ENCODE assay signal across 25 cellular contexts in the genomic region with DNA sequence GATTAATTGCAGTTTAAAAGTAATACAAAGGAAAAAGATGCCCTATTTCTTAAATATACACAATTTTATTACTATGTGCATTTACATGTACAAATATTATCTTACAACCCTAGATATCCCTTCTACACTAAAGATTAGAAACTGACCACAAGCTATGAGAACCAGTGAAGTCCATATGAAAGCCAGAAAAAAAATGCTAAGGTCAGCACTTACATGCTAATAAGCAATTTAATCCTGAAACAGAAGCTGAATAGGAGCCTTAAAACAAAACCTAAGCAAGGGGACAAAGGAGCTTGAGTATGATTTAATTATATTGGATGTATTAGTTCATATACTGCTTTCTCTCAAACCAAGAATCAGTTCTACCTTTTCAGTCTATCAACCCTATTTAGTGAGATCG.
"Had no signal": no experiment of that assay in that cellular context is flagged by ENCODE, and none has a peak within 500 bp of the region (broad histone marks: within the 10 kb centered on the region; RNA-seq: fewer than 3 reads in every experiment).

No MANE protein-coding gene starts in this region.

- ATAC-seq: effector memory CD8-positive, alpha-beta T cell; esophagus mucosa; gastrocnemius medialis; heart right ventricle; left cardiac atrium; left lung; left ventricle myocardium superior; lower lobe of right lung; mucosa of descending colon had no signal

- H3K36me3 ChIP-seq: colonic mucosa, gastrocnemius medialis had no signal

- H3K4me3 ChIP-seq: colonic mucosa, esophagus squamous epithelium, gastrocnemius medialis, heart right ventricle, left lung, lower lobe of right lung, mucosa of descending colon had no signal

- H3K27ac ChIP-seq: colonic mucosa, epithelial cell of prostate, esophagus squamous epithelium, gastrocnemius medialis, heart right ventricle, left lung, lower lobe of right lung had no signal

- FAIRE-seq: endometrium, islet of Langerhans, keratinocyte had no signal

- H3K27me3 ChIP-seq: colonic mucosa, esophagus squamous epithelium, gastrocnemius medialis, heart right ventricle, left lung had no signal

- H3K4me1 ChIP-seq: colonic mucosa, esophagus squamous epithelium, gastrocnemius medialis, heart right ventricle, left lung, lower lobe of right lung had no signal

- H3K9me3 ChIP-seq: colonic mucosa, esophagus squamous epithelium, gastrocnemius medialis, heart right ventricle, left lung, lower lobe of right lung, mucosa of descending colon had no signal

- DNase-seq: colonic mucosa; cortex of kidney; effector CD8-positive, alpha-beta T cell; effector memory CD8-positive, alpha-beta T cell; endodermal cell; erythroblast; esophagus squamous epithelium; foreskin fibroblast; foreskin melanocyte; gastrocnemius medialis; glutamatergic neuron; head of caudate nucleus; heart right ventricle; hippocampal formation; left cardiac atrium; left lung; left ventricle myocardium superior; lower lobe of right lung; mesenchymal stem cell; mucosa of descending colon had no signal
